In genomic region chr6:33967266-33967767, GRCh38 we compare ENCODE assay signal across 1 cellular context.
TF ChIP-seq lines count a peak whose summit lies in the region.

No MANE protein-coding gene starts in this region.

TF ChIP-seq in H1, 55 proteins besides CTCF, POLR2A, EP300 and RAD21 (continued from another document):
- TF ChIP-seq TAF7 (optimal IDR thresholded peaks at IDR 0.05; ENCODE audit: borderline replicate concordance, low read depth, low read length) (no peak), NRF1 (IDR thresholded peaks at IDR 0.05; ENCODE audit: low read depth, low read length) (no peak), RNF2 (IDR thresholded peaks at IDR 0.05; ENCODE audit: borderline replicate concordance, low read depth, low read length, missing control alignments, poor library complexity, severe bottlenecking) (no peak), CTBP2 (IDR thresholded peaks at IDR 0.05; ENCODE audit: borderline replicate concordance, insufficient read depth, insufficient read length, low read length) (no peak), BRCA1 (IDR thresholded peaks at IDR 0.05; ENCODE audit: low read depth, low read length) (no peak), CHD7 (IDR thresholded peaks at IDR 0.05; ENCODE audit: insufficient replicate concordance, low read length) (no peak), MAFK (IDR thresholded peaks at IDR 0.05; ENCODE audit: low read depth, low read length) (no peak), RFX5 (IDR thresholded peaks at IDR 0.05; ENCODE audit: borderline replicate concordance, low read depth, low read length) (no peak), ASH2L (IDR thresholded peaks at IDR 0.05; ENCODE audit: low read length) (no peak), FOSL1 (IDR thresholded peaks at IDR 0.05; ENCODE audit: insufficient read depth, low read depth, low read length) (no peak), RXRA (IDR thresholded peaks at IDR 0.05; ENCODE audit: insufficient read depth, low read depth, low read length) (no peak), HDAC2 (IDR thresholded peaks at IDR 0.05; ENCODE audit: borderline replicate concordance in 1 of 2, low read depth in 2 of 2, low read length in 2 of 2) (no peak)
